ENCODE assay signal across 8 cellular contexts in genomic region chr16:21101631-21102420, GRCh38. TPM values are rescaled to one million over a fixed set of nuclear protein-coding genes. Genes with fewer than 3 reads are reported as not detected.
DNase-seq lines count a peak whose midpoint lies in the region; ATAC-seq and TF ChIP-seq lines count a peak whose summit lies in the region.

No MANE protein-coding gene starts in this region.

- peaks cover 18 to 38% of the 10 kb centered on the region in 2 donors for H3K27me3 Mint-ChIP-seq in natural killer cell treated with Interleukin-12 subunit alpha and Interleukin-12 subunit beta and Interleukin-15 and Interleukin-18, amount 100 ng/mL, for 72 hours

- H3K4me3 ChIP-seq in AG09309 (ENCODE audit: control insufficient read depth, low read depth, low read length) = no peak overlapping the region
- H3K4me3 ChIP-seq in esophagus squamous epithelium = no peak overlapping the region

- no peak overlapping the region for H3K27ac Mint-ChIP-seq in natural killer cell treated with Interleukin-12 subunit alpha and Interleukin-12 subunit beta and Interleukin-15 and Interleukin-18, amount 100 ng/mL, for 72 hours

- intact Hi-C loops in esophagus squamous epithelium (cut with DNase I) = no loop called here

- H3K36me3 Mint-ChIP-seq in natural killer cell treated with Interleukin-12 subunit alpha and Interleukin-12 subunit beta and Interleukin-15 and Interleukin-18, amount 100 ng/mL, for 72 hours = no peaks in the 10 kb centered on the region

- H3K4me3 Mint-ChIP-seq in natural killer cell treated with Interleukin-12 subunit alpha and Interleukin-12 subunit beta and Interleukin-15 and Interleukin-18, amount 100 ng/mL, for 72 hours = no peak overlapping the region

- TF ChIP-seq CTCF in AG09309 (IDR thresholded peaks at IDR 0.05; ENCODE audit: control insufficient read depth, insufficient read depth, low read depth, low read length, missing control alignments) (peak; percentile 29), esophagus squamous epithelium (IDR thresholded peaks at IDR 0.05) (peak in 2 of 6 experiments; percentile 7 to 38)

- TF ChIP-seq POLR2A in esophagus squamous epithelium (IDR thresholded peaks at IDR 0.05) = no peak

- 63 to 67% methylated on average over 8 of the region's 8 CpGs for whole genome bisulfite sequencing in esophagus squamous epithelium, 2 donors

- no peaks in the 10 kb centered on the region for H3K4me1 ChIP-seq in esophagus squamous epithelium

- H3K27ac ChIP-seq in esophagus squamous epithelium = no peak overlapping the region

- ATAC-seq in natural killer cell treated with Interleukin-12 subunit alpha and Interleukin-12 subunit beta and Interleukin-15 and Interleukin-18, amount 100 ng/mL, for 72 hours = no peak
- ATAC-seq in GM21576 (IDR thresholded peaks at IDR 0.05; ENCODE audit: unreplicated experiment) (no peak), GM18511 (IDR thresholded peaks at IDR 0.05; ENCODE audit: unreplicated experiment) (no peak)

- no peaks in the 10 kb centered on the region for H3K36me3 ChIP-seq in esophagus squamous epithelium

- peaks cover 0 to 25% (median 0%) of the 10 kb centered on the region in 4 donors for H3K27me3 ChIP-seq in esophagus squamous epithelium

- no peak for DNase-seq in AG09309 (ENCODE audit: low read depth)
- DNase-seq in HCEC 1CT = peak; percentile 53
- DNase-seq in activated CD4-positive, alpha-beta T cell treated with anti-CD3 and anti-CD28 coated beads for 48 hours = peak; percentile 32
- peak; percentile 41 for DNase-seq in iPS-NIHi7 (ENCODE audit: extremely low spot score)
- no peak for DNase-seq in natural killer cell treated with Interleukin-12 subunit alpha and Interleukin-12 subunit beta and Interleukin-15 and Interleukin-18, amount 100 ng/mL, for 72 hours (ENCODE audit: low spot score)
- DNase-seq in esophagus squamous epithelium (lab: John Stamatoyannopoulos, UW) = no peak

- no peaks in the 10 kb centered on the region for H3K9me3 Mint-ChIP-seq in natural killer cell treated with Interleukin-12 subunit alpha and Interleukin-12 subunit beta and Interleukin-15 and Interleukin-18, amount 100 ng/mL, for 72 hours

- H3K9me3 ChIP-seq in esophagus squamous epithelium = no peaks in the 10 kb centered on the region

- no peaks in the 10 kb centered on the region for H3K4me1 Mint-ChIP-seq in natural killer cell treated with Interleukin-12 subunit alpha and Interleukin-12 subunit beta and Interleukin-15 and Interleukin-18, amount 100 ng/mL, for 72 hours (ENCODE audit: low read depth in 2 of 2)

RNA-seq across cellular contexts. Expression of gene DNAH3, which starts 48.8 kb away (rescaled TPM):
- under 1 TPM in 1 of 2 donors, not detected in 1; 0.03 TPM for total RNA-seq in natural killer cell treated with Interleukin-12 subunit alpha and Interleukin-12 subunit beta and Interleukin-15 and Interleukin-18, amount 100 ng/mL, for 72 hours
- total RNA-seq in esophagus squamous epithelium = under 1 TPM in 2 of 4 donors, not detected in 2; 0.57 TPM

RNA-seq across cellular contexts. Expression of gene LDAF1, which starts 56.6 kb away (rescaled TPM):
- total RNA-seq in natural killer cell treated with Interleukin-12 subunit alpha and Interleukin-12 subunit beta and Interleukin-15 and Interleukin-18, amount 100 ng/mL, for 72 hours = 1 to 10 TPM; 5.2 to 9.4 TPM
- 100 to 1,000 TPM in 3 of 4 donors, 10 to 100 TPM in 1; 46.3 to 137 (median 111) TPM for total RNA-seq in esophagus squamous epithelium

Comparison
In these comparisons a context has a peak if more than half of its experiments do, and no peak if none do; other contexts are left out.
1. DNase-seq: peak in HCEC 1CT (single experiment), activated CD4-positive, alpha-beta T cell treated with anti-CD3 and anti-CD28 coated beads for 48 hours (single experiment) and iPS-NIHi7 (single experiment); none in AG09309 (single experiment), natural killer cell treated with Interleukin-12 subunit alpha and Interleukin-12 subunit beta and Interleukin-15 and Interleukin-18, amount 100 ng/mL, for 72 hours (single experiment) and esophagus squamous epithelium (single experiment).
2. RNA of gene LDAF1, which starts 56.6 kb away (total RNA-seq): 46.3 to 137 TPM in esophagus squamous epithelium; 5.2 to 9.4 TPM in natural killer cell treated with Interleukin-12 subunit alpha and Interleukin-12 subunit beta and Interleukin-15 and Interleukin-18, amount 100 ng/mL, for 72 hours; every median in the first group is over 4 times any median in the second.